18 cellular contexts compared by ENCODE assay signal in genomic region chr10:8006274-8006999, GRCh38. TPM values are rescaled to one million over a fixed set of nuclear protein-coding genes. Genes with fewer than 3 reads are reported as not detected.
A peak's percentile ranks its signal among the peaks of the same experiment; 100 is the strongest.
DNase-seq lines count a peak whose midpoint lies in the region; ATAC-seq and TF ChIP-seq lines count a peak whose summit lies in the region.
"Had no signal": no experiment of that assay in that cellular context is flagged by ENCODE, and none has a peak within 500 bp of the region (broad histone marks: within the 10 kb centered on the region; RNA-seq: fewer than 3 reads in every experiment).

No MANE protein-coding gene starts in this region.

- peaks cover 0 to 6% of the 10 kb centered on the region in 2 donors for H3K9me3 ChIP-seq in uterus
- H3K9me3 ChIP-seq: ovary had no signal

- H3K4me1 ChIP-seq in uterus: no peaks in the 10 kb centered on the region
- H3K4me1 ChIP-seq: A549, tibial artery had no signal

- no peak overlapping the region for H3K4me3 ChIP-seq in uterus
- H3K4me3 ChIP-seq: A549, ovary, tibial artery had no signal

- ATAC-seq in GM19351 (IDR thresholded peaks at IDR 0.05; ENCODE audit: unreplicated experiment): peak; percentile 68
- peak; percentile 63 for ATAC-seq in HG02943 (IDR thresholded peaks at IDR 0.05; ENCODE audit: low read depth, unreplicated experiment)
- ATAC-seq in omental fat pad (ENCODE audit: low FRiP score): no peak
- ATAC-seq: A549; CD8-positive, alpha-beta T cell; effector memory CD8-positive, alpha-beta T cell; left lobe of liver; WTC11 had no signal

- TF ChIP-seq CTCF in uterus (IDR thresholded peaks at IDR 0.05): no peak
- TF ChIP-seq CTCF in omental fat pad (IDR thresholded peaks at IDR 0.05): no peak

- no peak overlapping the region for H3K27ac Mint-ChIP-seq in activated naive CD8-positive, alpha-beta T cell treated with anti-CD3 and anti-CD28 coated beads for 36 hours
- H3K27ac Mint-ChIP-seq: CD8-positive, alpha-beta T cell; effector memory CD8-positive, alpha-beta T cell; WTC11 had no signal

- no peaks in the 10 kb centered on the region for H3K4me1 Mint-ChIP-seq in activated naive CD8-positive, alpha-beta T cell treated with anti-CD3 and anti-CD28 coated beads for 36 hours
- H3K4me1 Mint-ChIP-seq: WTC11 had no signal

- TF ChIP-seq POLR2A in uterus (IDR thresholded peaks at IDR 0.05): no peak

- DNase-seq in AG20443 (ENCODE audit: low spot score): peak; percentile 45
- peak; percentile 66 for DNase-seq in NOMO-1 treated with DMSO at 0.1 percent for 48 hours (lab: John Stamatoyannopoulos, UW; ENCODE audit: unreplicated experiment)
- no peak for DNase-seq in uterus
- DNase-seq in kidney tubule cell (ENCODE audit: low spot score): no peak
- no peak for DNase-seq in activated naive CD8-positive, alpha-beta T cell treated with anti-CD3 and anti-CD28 coated beads for 36 hours
- no peak for DNase-seq in omental fat pad (ENCODE audit: low spot score)
- DNase-seq: amygdala; CD8-positive, alpha-beta T cell; effector memory CD8-positive, alpha-beta T cell; NCI-H2081 treated with DMSO at 0.1 percent for 48 hours; ovary; T-helper 1 cell; tibial artery had no signal

- H3K9me3 Mint-ChIP-seq in activated naive CD8-positive, alpha-beta T cell treated with anti-CD3 and anti-CD28 coated beads for 36 hours: peaks cover 22% of the 10 kb centered on the region

- intact Hi-C loops in uterus (cut with DNase I; ENCODE audit: low total_unique reads): no loop called here

- H3K4me3 Mint-ChIP-seq in activated naive CD8-positive, alpha-beta T cell treated with anti-CD3 and anti-CD28 coated beads for 36 hours: no peak overlapping the region
- H3K4me3 Mint-ChIP-seq: CD8-positive, alpha-beta T cell; effector memory CD8-positive, alpha-beta T cell; WTC11 had no signal

- H3K27ac ChIP-seq in uterus: no peak overlapping the region
- H3K27ac ChIP-seq: A549, ovary, tibial artery had no signal

- H3K27me3 Mint-ChIP-seq in activated naive CD8-positive, alpha-beta T cell treated with anti-CD3 and anti-CD28 coated beads for 36 hours: no peaks in the 10 kb centered on the region
- H3K27me3 Mint-ChIP-seq: effector memory CD8-positive, alpha-beta T cell had no signal

- H3K27me3 ChIP-seq in uterus: no peaks in the 10 kb centered on the region
- H3K27me3 ChIP-seq: ovary, tibial artery had no signal

- H3K36me3 Mint-ChIP-seq in activated naive CD8-positive, alpha-beta T cell treated with anti-CD3 and anti-CD28 coated beads for 36 hours: peaks cover 38% of the 10 kb centered on the region

- H3K36me3 ChIP-seq in uterus: no peaks in the 10 kb centered on the region
- H3K36me3 ChIP-seq: ovary had no signal

RNA-seq across cellular contexts. Expression of gene GATA3, which starts 48.1 kb away (rescaled TPM):
- total RNA-seq in uterus (1 to 10 TPM in 1 of 4 donors, under 1 TPM in 1, not detected in 2; 0.28 to 2.1 TPM), omental fat pad (1 to 10 TPM in 3 of 4 donors, under 1 TPM in 1; 0.28 to 3.1 (median 1.3) TPM)
- 1 to 10 TPM; 8.4 to 8.8 TPM for total RNA-seq in activated naive CD8-positive, alpha-beta T cell treated with anti-CD3 and anti-CD28 coated beads for 36 hours

Comparison
In these comparisons a context has a peak if more than half of its experiments do, and no peak if none do; other contexts are left out.
1. DNase-seq: peak in AG20443 (single experiment) and NOMO-1 treated with DMSO at 0.1 percent for 48 hours (single experiment); none in uterus (0 of 2), kidney tubule cell (single experiment), activated naive CD8-positive, alpha-beta T cell treated with anti-CD3 and anti-CD28 coated beads for 36 hours (single experiment) and omental fat pad (single experiment).